ENCODE assay signal across 8 cellular contexts in genomic region chr11:9280655-9281301, GRCh38. TPM values are rescaled to one million over a fixed set of nuclear protein-coding genes. Genes with fewer than 3 reads are reported as not detected.
DNase-seq lines count a peak whose midpoint lies in the region; ATAC-seq and TF ChIP-seq lines count a peak whose summit lies in the region.

No MANE protein-coding gene starts in this region.

- in situ Hi-C loops in transverse colon (cut with MboI; ENCODE audit: low pct_ligation_motif_present in 1 of 4, low pct_unique_long_range_greater_than_20kb in 1 of 4, low sequenced_read_pairs in 3 of 4): no loop called here

- peaks cover 0 to 5% (median 0%) of the 10 kb centered on the region in 4 donors for H3K36me3 ChIP-seq in transverse colon
- H3K36me3 ChIP-seq in upper lobe of left lung: peaks cover 0 to 26% (median 5%) of the 10 kb centered on the region in 4 donors

- TF ChIP-seq EP300 in transverse colon (IDR thresholded peaks at IDR 0.05; ENCODE audit: low read depth): no peak
- no peak for TF ChIP-seq EP300 in upper lobe of left lung (IDR thresholded peaks at IDR 0.05)

- ATAC-seq in HG02870 (IDR thresholded peaks at IDR 0.05; ENCODE audit: unreplicated experiment): peak; percentile 73
- no peak for ATAC-seq in upper lobe of left lung (ENCODE audit: low FRiP score in 2 of 2)

- H3K9me3 ChIP-seq in transverse colon (no peaks in the 10 kb centered on the region), upper lobe of left lung (no peaks in the 10 kb centered on the region)

- no peak for TF ChIP-seq CTCF in transverse colon (IDR thresholded peaks at IDR 0.05)
- no peak for TF ChIP-seq CTCF in upper lobe of left lung (IDR thresholded peaks at IDR 0.05)

- TF ChIP-seq POLR2A in transverse colon (IDR thresholded peaks at IDR 0.05) (no peak), upper lobe of left lung (IDR thresholded peaks at IDR 0.05) (no peak)

- peak; percentile 21 to 56 for DNase-seq in NCI-H2081 (lab: John Stamatoyannopoulos, UW)
- DNase-seq in NCI-H2081 treated with DMSO at 0.1 percent for 48 hours (lab: John Stamatoyannopoulos, UW): no peak
- DNase-seq in NCI-H2171 treated with DMSO at 0.1 percent for 48 hours (lab: John Stamatoyannopoulos, UW): peak; percentile 71
- DNase-seq in activated T-cell treated with anti-CD3 and anti-CD28 coated beads for 24 hours (ENCODE audit: low read depth): peak; percentile 48
- DNase-seq in islet precursor cell: peak; percentile 17
- DNase-seq in transverse colon: peak; percentile 45
- DNase-seq in upper lobe of left lung: no peak

- H3K27me3 ChIP-seq in transverse colon (no peaks in the 10 kb centered on the region), upper lobe of left lung (no peaks in the 10 kb centered on the region)

- H3K27ac ChIP-seq in transverse colon (no peak overlapping the region), upper lobe of left lung (no peak overlapping the region)

- WGBS in transverse colon (ENCODE audit: low coverage in 1 of 2), 2 donors: 24 to 34% methylated on average over 4 of the region's 4 CpGs
- WGBS in upper lobe of left lung, 2 donors: 51 to 52% methylated on average over 4 of the region's 4 CpGs

- H3K4me1 ChIP-seq in transverse colon (peaks cover 0 to 9% (median 4%) of the 10 kb centered on the region in 4 donors), upper lobe of left lung (peaks cover 0 to 8% (median 2%) of the 10 kb centered on the region in 4 donors)

- H3K4me3 ChIP-seq in transverse colon: no peak overlapping the region
- no peak overlapping the region for H3K4me3 ChIP-seq in upper lobe of left lung

- intact Hi-C loops in transverse colon (cut with DNase I; ENCODE audit: low total_unique reads): no loop called here

RNA-seq across cellular contexts. Expression of gene DENND5A, which starts 15.6 kb away (rescaled TPM):
- 100 to 1,000 TPM in 1 of 4 donors, 10 to 100 TPM in 3; 18.9 to 117 (median 22.7) TPM for total RNA-seq in transverse colon
- total RNA-seq in upper lobe of left lung: 100 to 1,000 TPM in 3 of 6 donors, 10 to 100 TPM in 3; 84.4 to 159 (median 98.8) TPM

RNA-seq across cellular contexts. Expression of gene TMEM41B, which starts 33.6 kb away (rescaled TPM):
- total RNA-seq in transverse colon: 10 to 100 TPM; 13.7 to 53.9 (median 51.8) TPM
- total RNA-seq in upper lobe of left lung: 100 to 1,000 TPM in 2 of 6 donors, 10 to 100 TPM in 4; 61.7 to 114 (median 88.5) TPM

Comparison
In these comparisons a context has a peak if more than half of its experiments do, and no peak if none do; other contexts are left out.
1. DNase-seq: peak in NCI-H2081 (2 of 2), NCI-H2171 treated with DMSO at 0.1 percent for 48 hours (single experiment), activated T-cell treated with anti-CD3 and anti-CD28 coated beads for 24 hours (single experiment), islet precursor cell (single experiment) and transverse colon (single experiment); none in NCI-H2081 treated with DMSO at 0.1 percent for 48 hours (single experiment) and upper lobe of left lung (0 of 2).